8 cellular contexts compared by ENCODE assay signal in genomic region chr4:42282081-42282901, GRCh38.
DNase-seq lines count a peak whose midpoint lies in the region; ATAC-seq and TF ChIP-seq lines count a peak whose summit lies in the region.

No MANE protein-coding gene starts in this region.

- peak overlapping the region; percentile 51 for H3K4me2 ChIP-seq in KMS-11

- H3K36me3 ChIP-seq in HAP-1 (replicated peaks) (no peaks in the 10 kb centered on the region), KMS-11 (ENCODE audit: insufficient read depth) (no peaks in the 10 kb centered on the region)

- no peak overlapping the region for H3K4me3 ChIP-seq in AG04449 (ENCODE audit: low read depth, low read length)
- no peak overlapping the region for H3K4me3 ChIP-seq in HAP-1
- no peak overlapping the region for H3K4me3 ChIP-seq in KMS-11 (IDR thresholded peaks at IDR 0.05; ENCODE audit: insufficient read depth, low read depth, low read length)

- H3K9ac ChIP-seq in KMS-11, result no peak overlapping the region

- no peak overlapping the region for H3K27ac Mint-ChIP-seq in central memory CD8-positive, alpha-beta T cell (ENCODE audit: low read depth)

- intact Hi-C loops in left colon (cut with DNase I, micrococcal nuclease), result loop anchor here (5.0 to 10.0 kb wide), 2 partner anchors 233 to 235 kb away; no protein-coding TSS in a partner anchor

- TF ChIP-seq CTCF in AG04449 (IDR thresholded peaks at IDR 0.05; ENCODE audit: insufficient read depth, low read length, missing control alignments), result peak; percentile 37
- peak; percentile 79; the same call in 1 of the 2 replicates for TF ChIP-seq CTCF in KMS-11 (conservative IDR thresholded peaks at IDR 0.05; ENCODE audit: low read depth, low read length)

- H3K4me1 Mint-ChIP-seq in central memory CD8-positive, alpha-beta T cell, result peaks cover 11% of the 10 kb centered on the region

- peak overlapping the region; percentile 52 for H2AFZ ChIP-seq in KMS-11 (ENCODE audit: low read depth)

- POLR2A ChIA-PET in AG04449 (lab: Yijun Ruan, JAX), result no interaction called here

- H3K36me3 Mint-ChIP-seq in central memory CD8-positive, alpha-beta T cell (ENCODE audit: insufficient read depth), result no peaks in the 10 kb centered on the region

- no peaks in the 10 kb centered on the region for H3K79me2 ChIP-seq in KMS-11 (ENCODE audit: insufficient read depth, low read depth)

- H3K9me3 Mint-ChIP-seq in central memory CD8-positive, alpha-beta T cell, result no peaks in the 10 kb centered on the region

- ATAC-seq in central memory CD8-positive, alpha-beta T cell (replicated peaks; ENCODE audit: extremely low read depth, poor library complexity, severe bottlenecking), result peak; percentile 65
- ATAC-seq in left colon, result peak; percentile 88

- no peaks in the 10 kb centered on the region for H3K27me3 ChIP-seq in HAP-1 (ENCODE audit: low read depth)
- no peaks in the 10 kb centered on the region for H3K27me3 ChIP-seq in KMS-11 (ENCODE audit: insufficient read depth, low read depth)

- no peaks in the 10 kb centered on the region for H4K20me1 ChIP-seq in KMS-11 (ENCODE audit: insufficient read depth)

- no peaks in the 10 kb centered on the region for H3K9me3 ChIP-seq in HAP-1

- peaks cover 45% of the 10 kb centered on the region for H3K27me3 Mint-ChIP-seq in central memory CD8-positive, alpha-beta T cell

- CTCF ChIA-PET in AG04449 (lab: Yijun Ruan, JAX), result interaction anchor here (0.7 to 6.7 kb wide), 6 partner anchors 17 to 241 kb away, joined by 3 to 70 read pairs (median 3); no protein-coding TSS in a partner anchor

- no peak overlapping the region for H3K27ac ChIP-seq in KMS-11

- DNase-seq in AG04449 (ENCODE audit: low read depth, low spot score) (peak; percentile 3), GM04504 (ENCODE audit: low read depth) (peak; percentile 32), HAP-1 (ENCODE audit: low spot score in 2 of 2) (peak; percentile 83 to 86), OCI-M2 (lab: John Stamatoyannopoulos, UW; ENCODE audit: unreplicated experiment) (peak; percentile 26), left colon (peak in 1 of 2 donors; percentile 21), superior temporal gyrus (ENCODE audit: extremely low spot score) (peak; percentile 98)
- DNase-seq in central memory CD8-positive, alpha-beta T cell (ENCODE audit: low spot score in 2 of 2), result no peak

- H3K4me3 Mint-ChIP-seq in central memory CD8-positive, alpha-beta T cell, result no peak overlapping the region

- peaks cover 10% of the 10 kb centered on the region for H3K4me1 ChIP-seq in HAP-1
- H3K4me1 ChIP-seq in KMS-11 (ENCODE audit: low read depth, poor library complexity, severe bottlenecking), result peaks cover 14% of the 10 kb centered on the region

- in situ Hi-C loops in HAP-1 (cut with MboI; ENCODE audit: low sequenced_read_pairs), result loop anchor here (5.0 to 10.0 kb wide), 2 partner anchors 113 to 240 kb away; partner anchors contain the start of gene SHISA3

Comparison
In these comparisons a context has a peak if more than half of its experiments do, and no peak if none do; other contexts are left out.
1. DNase-seq: peak in AG04449 (single experiment), GM04504 (single experiment), HAP-1 (2 of 2), OCI-M2 (single experiment) and superior temporal gyrus (single experiment); none in central memory CD8-positive, alpha-beta T cell (0 of 2).